Comparison of ENCODE assay signal across 12 cellular contexts in the genomic region with DNA sequence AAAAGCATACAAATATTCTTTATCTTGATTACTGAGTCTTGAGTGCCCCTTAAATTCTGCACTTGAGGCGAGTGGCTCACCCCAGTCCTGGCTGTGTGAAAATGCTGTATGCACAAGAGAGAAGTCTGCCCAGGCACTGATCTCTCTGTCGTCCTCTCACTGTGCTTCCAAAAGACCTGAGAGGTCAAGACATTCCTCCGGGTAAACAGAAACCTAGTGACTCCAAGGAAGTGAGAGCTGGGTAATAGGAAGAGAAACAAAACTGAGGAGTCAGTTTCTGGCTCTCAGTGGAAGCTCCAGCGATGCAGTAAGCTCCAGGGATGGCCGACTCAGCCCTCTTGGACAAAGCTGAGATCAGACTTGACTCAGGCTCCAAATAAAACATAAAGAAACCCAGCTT.
A peak's percentile ranks its signal among the peaks of the same experiment; 100 is the strongest.
DNase-seq lines count a peak whose midpoint lies in the region; ATAC-seq, FAIRE-seq and TF ChIP-seq lines count a peak whose summit lies in the region.
"Had no signal": no experiment of that assay in that cellular context is flagged by ENCODE, and none has a peak within 500 bp of the region (broad histone marks: within the 10 kb centered on the region; RNA-seq: fewer than 3 reads in every experiment).

No MANE protein-coding gene starts in this region.

- no peaks in the 10 kb centered on the region for H3K27me3 Mint-ChIP-seq in CD8-positive, alpha-beta T cell (ENCODE audit: low read depth)

- FAIRE-seq in pancreas (lab: Jason Lieb, UNC), result no peak

- intact Hi-C loops in CD8-positive, alpha-beta T cell (cut with DNase I, micrococcal nuclease), result no loop called here
- intact Hi-C loops in pancreas (cut with DNase I), result loop anchor here in 1 of 3 donors (10.0 kb wide), 1 partner anchor 62 kb away; no protein-coding TSS in a partner anchor

- CTCF ChIA-PET in CD8-positive, alpha-beta T cell (lab: Charles Lee), result interaction anchor here (0.9 to 2.2 kb wide), 4 partner anchors 10 to 152 kb away, joined by 3 to 7 read pairs (median 4); no protein-coding TSS in a partner anchor

- ATAC-seq in CD8-positive, alpha-beta T cell, result no peak
- ATAC-seq in pancreas (peak in 3 of 4 donors; percentile 17 to 38 (median 34)), HG03378 (IDR thresholded peaks at IDR 0.05; ENCODE audit: unreplicated experiment) (no peak), GM19463 (IDR thresholded peaks at IDR 0.05; ENCODE audit: unreplicated experiment) (no peak), GM18873 (IDR thresholded peaks at IDR 0.05; ENCODE audit: low FRiP score, unreplicated experiment) (no peak)

- 73 to 78% methylated on average over 5 of the region's 5 CpGs for WGBS in pancreas, 2 donors

- TF ChIP-seq CTCF in CD8-positive, alpha-beta T cell (IDR thresholded peaks at IDR 0.05), result no peak
- TF ChIP-seq CTCF in epithelial cell of esophagus (IDR thresholded peaks at IDR 0.05; ENCODE audit: insufficient read depth, low read depth, low read length, missing control alignments), result no peak
- TF ChIP-seq CTCF in pancreas (IDR thresholded peaks at IDR 0.05), result no peak

- H3K4me1 ChIP-seq in CD8-positive, alpha-beta T cell (ENCODE audit: insufficient read depth, low read length), result peaks cover 71% of the 10 kb centered on the region
- peaks cover 14 to 23% (median 18%) of the 10 kb centered on the region in 3 donors for H3K4me1 ChIP-seq in pancreas

- POLR2A ChIA-PET in CD8-positive, alpha-beta T cell (lab: Charles Lee), result no interaction called here

- no peaks in the 10 kb centered on the region for H3K9me3 Mint-ChIP-seq in CD8-positive, alpha-beta T cell

- H3K4me3 Mint-ChIP-seq in CD8-positive, alpha-beta T cell, result peak overlapping the region; percentile 2

- H3K9me3 ChIP-seq in CD8-positive, alpha-beta T cell (ENCODE audit: low read length), result no peaks in the 10 kb centered on the region
- no peaks in the 10 kb centered on the region for H3K9me3 ChIP-seq in MG63
- no peaks in the 10 kb centered on the region for H3K9me3 ChIP-seq in pancreas

- no peak overlapping the region for H3K4me3 ChIP-seq in CD8-positive, alpha-beta T cell (ENCODE audit: low read depth, low read length)
- no peak overlapping the region for H3K4me3 ChIP-seq in MG63
- H3K4me3 ChIP-seq in epithelial cell of esophagus (ENCODE audit: low read length), result no peak overlapping the region
- no peak overlapping the region for H3K4me3 ChIP-seq in pancreas
- H3K4me3 ChIP-seq: PC-9 had no signal

- peaks cover 24% of the 10 kb centered on the region for H3K36me3 Mint-ChIP-seq in CD8-positive, alpha-beta T cell

- no peak overlapping the region for H3K27ac ChIP-seq in CD8-positive, alpha-beta T cell (ENCODE audit: low read depth, low read length)
- no peak overlapping the region for H3K27ac ChIP-seq in pancreas
- H3K27ac ChIP-seq: PC-9 had no signal

- DNase-seq in CD8-positive, alpha-beta T cell, result peak in 1 of 7 experiments; percentile 0
- peak; percentile 68 for DNase-seq in MG63
- peak; percentile 55 for DNase-seq in epithelial cell of esophagus (ENCODE audit: low read depth)
- DNase-seq in pancreas, result no peak
- no peak for DNase-seq in NCI-H146 (lab: John Stamatoyannopoulos, UW)
- DNase-seq: foreskin melanocyte; NCI-H1436 treated with DMSO at 0.1 percent for 48 hours; PC-9; stimulated activated naive CD4-positive, alpha-beta T cell had no signal

- H3K4me1 Mint-ChIP-seq in CD8-positive, alpha-beta T cell (ENCODE audit: low read depth), result peaks cover 84% of the 10 kb centered on the region

- H3K36me3 ChIP-seq in CD8-positive, alpha-beta T cell (ENCODE audit: insufficient read depth, low read length), result no peaks in the 10 kb centered on the region
- no peaks in the 10 kb centered on the region for H3K36me3 ChIP-seq in MG63
- no peaks in the 10 kb centered on the region for H3K36me3 ChIP-seq in pancreas

- H3K27ac Mint-ChIP-seq in CD8-positive, alpha-beta T cell, result peak overlapping the region; percentile 86

- no peaks in the 10 kb centered on the region for H3K27me3 ChIP-seq in CD8-positive, alpha-beta T cell (ENCODE audit: insufficient read depth, low read length)
- H3K27me3 ChIP-seq in MG63 (no peaks in the 10 kb centered on the region), pancreas (no peaks in the 10 kb centered on the region)

Comparison
In these comparisons a context has a peak if more than half of its experiments do, and no peak if none do; other contexts are left out.
1. ATAC-seq: peak in pancreas (3 of 4); none in CD8-positive, alpha-beta T cell (single experiment), HG03378 (single experiment), GM19463 (single experiment) and GM18873 (single experiment).
2. DNase-seq: peak in MG63 (single experiment) and epithelial cell of esophagus (single experiment); none in pancreas (0 of 6) and NCI-H146 (single experiment).